33 cellular contexts compared by ENCODE assay signal in the genomic region with DNA sequence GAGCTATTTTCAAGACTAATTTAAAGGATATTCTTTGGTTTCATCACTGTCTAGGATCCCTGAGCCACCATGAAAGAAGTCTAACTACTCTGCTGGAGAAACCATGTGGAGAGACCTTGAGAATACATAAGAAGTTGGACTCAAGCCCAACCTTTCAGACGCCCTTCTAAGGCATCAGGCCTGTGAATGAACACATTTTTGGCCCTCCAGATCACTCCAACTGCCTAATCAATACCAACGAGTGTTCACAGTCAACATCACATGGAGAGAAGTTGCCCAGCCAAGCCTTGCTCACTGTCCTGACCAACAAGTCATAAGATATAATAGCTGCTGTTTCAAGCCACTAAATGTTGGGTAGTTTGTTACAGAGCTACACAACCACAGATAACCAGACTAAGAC.
"Had no signal": no experiment of that assay in that cellular context is flagged by ENCODE, and none has a peak within 500 bp of the region (broad histone marks: within the 10 kb centered on the region; RNA-seq: fewer than 3 reads in every experiment).

No MANE protein-coding gene starts in this region.

- H3K27me3 ChIP-seq: adrenal gland, ascending aorta, cardiac muscle cell had no signal

- H3K4me1 ChIP-seq: ascending aorta had no signal

- H3K4me3 ChIP-seq: adrenal gland, ascending aorta, cardiac muscle cell had no signal

- FAIRE-seq: bronchial epithelial cell, TTC549 had no signal

- H3K36me3 ChIP-seq: adrenal gland, ascending aorta, cardiac muscle cell had no signal

- DNase-seq: activated B cell treated with CpG ODN at 0.5 μM for 24 hours; activated CD4-positive, alpha-beta memory T cell treated with anti-CD3 and anti-CD28 coated beads for 36 hours; activated CD4-positive, alpha-beta T cell treated with anti-CD3 and anti-CD28 coated beads for 4 hours; activated CD4-positive, alpha-beta T cell treated with anti-CD3 and anti-CD28 coated beads, Interleukin-2, amount 10 ng/mL, durations not matched to agents 24 days and 14 days; activated CD4-positive, alpha-beta T cell treated with anti-CD3 and anti-CD28 coated beads, Interleukin-2, amount 50 U/mL, for 1 hour; activated CD4-positive, alpha-beta T cell treated with anti-CD3 and anti-CD28 coated beads, Interleukin-2, amount 50 U/mL, for 4 hours; activated CD4-positive, CD25-positive, alpha-beta regulatory T cell treated with anti-CD3 and anti-CD28 coated beads, Interleukin-2, amount 50 U/mL, for 72 hours; activated CD8-positive, alpha-beta memory T cell treated with anti-CD3 and anti-CD28 coated beads, Interleukin-2, amount 50 U/mL, for 4 hours; activated CD8-positive, alpha-beta T cell treated with anti-CD3 and anti-CD28 coated beads for 36 hours; activated effector memory CD4-positive, alpha-beta T cell treated with anti-CD3 and anti-CD28 coated beads, Interleukin-2, amount 50 U/mL, for 16 hours; activated gamma-delta T cell treated with Interleukin-2 at 50 U/mL for 16 hours; activated naive CD4-positive, alpha-beta T cell; activated naive CD4-positive, alpha-beta T cell treated with anti-CD3 and anti-CD28 coated beads for 36 hours; activated naive CD4-positive, alpha-beta T cell treated with anti-CD3 and anti-CD28 coated beads, Interleukin-2, amount 50 U/mL, for 16 hours; activated naive CD8-positive, alpha-beta T cell treated with anti-CD3 and anti-CD28 coated beads for 36 hours; activated T-cell treated with anti-CD3 and anti-CD28 coated beads for 4 hours; activated T-cell treated with anti-CD3 and anti-CD28 coated beads, Interleukin-2, amount 50 U/mL, for 1 hour; activated T-cell treated with anti-CD3 and anti-CD28 coated beads, Interleukin-2, amount 50 U/mL, for 4 hours; activated T-cell treated with anti-CD3 and anti-CD28 coated beads, Interleukin-2, amount 50 U/mL, for 72 hours; adrenal gland; amniotic stem cell; caudate nucleus; cerebellar nuclear complex; T-helper 1 cell; T-helper 2 cell; T-helper 9 cell had no signal

- ATAC-seq: activated CD8-positive, alpha-beta T cell treated with anti-CD3 and anti-CD28 coated beads for 36 hours; activated naive CD4-positive, alpha-beta T cell treated with anti-CD3 and anti-CD28 coated beads, Interleukin-2, amount 50 U/mL, for 72 hours; activated T-cell treated with anti-CD3 and anti-CD28 coated beads, Interleukin-2, amount 50 U/mL, for 4 hours; activated T-cell treated with anti-CD3 and anti-CD28 coated beads, Interleukin-2, amount 50 U/mL, for 72 hours; activated T-helper 17 cell treated with anti-CD3 and anti-CD28 coated beads, Interleukin-2, amount 50 U/mL, for 72 hours had no signal

- H3K27ac ChIP-seq: adrenal gland, ascending aorta, cardiac muscle cell, VCaP had no signal

- H3K9me3 ChIP-seq: adrenal gland, ascending aorta had no signal
